In genomic region chr12:119061208-119061796, GRCh38 we compare ENCODE assay signal across 8 cellular contexts.
DNase-seq lines count a peak whose midpoint lies in the region; ATAC-seq and TF ChIP-seq lines count a peak whose summit lies in the region.

No MANE protein-coding gene starts in this region.

- 0 to 6% methylated on average over 5 to 10 of the region's 10 CpGs for WGBS in gastroesophageal sphincter (ENCODE audit: low coverage in 1 of 2), 2 donors

- H3K4me1 ChIP-seq in gastroesophageal sphincter = no peaks in the 10 kb centered on the region

- H3K27ac Mint-ChIP-seq in natural killer cell = no peak overlapping the region
- no peak overlapping the region for H3K27ac Mint-ChIP-seq in stimulated activated naive B cell treated with anti-CD40 and anti-IgM and Interleukin-4, amounts not matched to agents 10 μg/mL and 1 μg/mL and 100 μg/mL, for 72 hours

- no peak for TF ChIP-seq POLR2A in gastroesophageal sphincter (IDR thresholded peaks at IDR 0.05)

- H3K36me3 ChIP-seq in gastroesophageal sphincter = no peaks in the 10 kb centered on the region

- no peak overlapping the region for H3K4me3 ChIP-seq in gastroesophageal sphincter

- no peak for ATAC-seq in natural killer cell
- ATAC-seq in gastroesophageal sphincter = no peak
- no peak for ATAC-seq in stimulated activated naive B cell treated with anti-CD40 and anti-IgM and Interleukin-4, amounts not matched to agents 10 μg/mL and 1 μg/mL and 100 μg/mL, for 72 hours (replicated peaks)

- no peaks in the 10 kb centered on the region for H3K36me3 Mint-ChIP-seq in natural killer cell
- no peaks in the 10 kb centered on the region for H3K36me3 Mint-ChIP-seq in stimulated activated naive B cell treated with anti-CD40 and anti-IgM and Interleukin-4, amounts not matched to agents 10 μg/mL and 1 μg/mL and 100 μg/mL, for 72 hours

- intact Hi-C loops in natural killer cell (cut with micrococcal nuclease) = no loop called here

- no peak overlapping the region for H3K27ac ChIP-seq in gastroesophageal sphincter

- no peaks in the 10 kb centered on the region for H3K27me3 Mint-ChIP-seq in natural killer cell (ENCODE audit: low read depth in 2 of 2)
- H3K27me3 Mint-ChIP-seq in stimulated activated naive B cell treated with anti-CD40 and anti-IgM and Interleukin-4, amounts not matched to agents 10 μg/mL and 1 μg/mL and 100 μg/mL, for 72 hours = no peaks in the 10 kb centered on the region

- H3K4me3 Mint-ChIP-seq in natural killer cell = no peak overlapping the region
- no peak overlapping the region for H3K4me3 Mint-ChIP-seq in stimulated activated naive B cell treated with anti-CD40 and anti-IgM and Interleukin-4, amounts not matched to agents 10 μg/mL and 1 μg/mL and 100 μg/mL, for 72 hours

- no peak for TF ChIP-seq CTCF in natural killer cell (IDR thresholded peaks at IDR 0.05)
- TF ChIP-seq CTCF in gastroesophageal sphincter (IDR thresholded peaks at IDR 0.05) = no peak

- peak; percentile 17 for DNase-seq in A172 (ENCODE audit: low spot score)
- DNase-seq in H4 (ENCODE audit: low spot score) = peak; percentile 6
- DNase-seq in T1000 (lab: John Stamatoyannopoulos, UW) = peak; percentile 9
- peak; percentile 5 for DNase-seq in germinal center (ENCODE audit: low spot score)
- DNase-seq in stimulated activated CD4-positive, alpha-beta T cell treated with anti-CD3 and anti-CD28 coated beads, Interleukin-15, amount 100 ng/mL, for 24 hours = peak; percentile 29
- no peak for DNase-seq in natural killer cell
- no peak for DNase-seq in stimulated activated naive B cell treated with anti-CD40 and anti-IgM and Interleukin-4, amounts not matched to agents 10 μg/mL and 1 μg/mL and 100 μg/mL, for 72 hours

- peaks cover 32% of the 10 kb centered on the region for H3K27me3 ChIP-seq in gastroesophageal sphincter

- H3K9me3 ChIP-seq in gastroesophageal sphincter = no peaks in the 10 kb centered on the region

- H3K9me3 Mint-ChIP-seq in natural killer cell = peaks cover 2 to 4% of the 10 kb centered on the region in 2 donors
- peaks cover 0 to 4% of the 10 kb centered on the region in 2 donors for H3K9me3 Mint-ChIP-seq in stimulated activated naive B cell treated with anti-CD40 and anti-IgM and Interleukin-4, amounts not matched to agents 10 μg/mL and 1 μg/mL and 100 μg/mL, for 72 hours

- H3K4me1 Mint-ChIP-seq in natural killer cell = no peaks in the 10 kb centered on the region
- H3K4me1 Mint-ChIP-seq in stimulated activated naive B cell treated with anti-CD40 and anti-IgM and Interleukin-4, amounts not matched to agents 10 μg/mL and 1 μg/mL and 100 μg/mL, for 72 hours = no peaks in the 10 kb centered on the region

- no peak for TF ChIP-seq EP300 in gastroesophageal sphincter (IDR thresholded peaks at IDR 0.05)

Comparison
In these comparisons a context has a peak if more than half of its experiments do, and no peak if none do; other contexts are left out.
1. DNase-seq: peak in A172 (single experiment), H4 (single experiment), T1000 (single experiment), germinal center (single experiment) and stimulated activated CD4-positive, alpha-beta T cell treated with anti-CD3 and anti-CD28 coated beads, Interleukin-15, amount 100 ng/mL, for 24 hours (single experiment); none in natural killer cell (single experiment) and stimulated activated naive B cell treated with anti-CD40 and anti-IgM and Interleukin-4, amounts not matched to agents 10 μg/mL and 1 μg/mL and 100 μg/mL, for 72 hours (single experiment).